17 cellular contexts compared by ENCODE assay signal in the genomic region with DNA sequence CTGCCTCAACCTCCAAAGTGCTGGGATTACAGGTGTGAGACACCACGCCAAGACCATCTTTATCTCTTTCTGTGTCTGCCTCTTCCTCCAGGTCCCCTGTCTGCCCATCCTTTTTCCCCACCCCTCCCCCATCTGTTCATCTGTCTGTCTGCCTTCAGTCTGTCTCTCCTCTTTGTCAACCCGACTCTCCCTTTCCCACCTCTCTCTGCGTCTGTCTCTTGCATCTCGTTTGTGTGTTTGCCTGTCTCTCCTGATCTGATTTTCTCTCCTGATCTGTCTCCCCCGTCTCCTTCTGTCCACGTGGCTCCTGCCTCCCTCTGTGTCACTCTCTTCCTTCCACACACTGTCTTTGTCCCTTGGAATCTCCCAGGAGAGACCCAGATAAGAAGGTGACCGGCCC. TPM values are rescaled to one million over a fixed set of nuclear protein-coding genes. Genes with fewer than 3 reads are reported as not detected.
DNase-seq lines count a peak whose midpoint lies in the region; ATAC-seq lines count a peak whose summit lies in the region.
"Had no signal": no experiment of that assay in that cellular context is flagged by ENCODE, and none has a peak within 500 bp of the region (broad histone marks: within the 10 kb centered on the region; RNA-seq: fewer than 3 reads in every experiment).

No MANE protein-coding gene starts in this region.

- DNase-seq in stimulated activated naive CD8-positive, alpha-beta T cell treated with anti-CD3 and anti-CD28 coated beads, Interleukin-15, Interleukin-2, amounts not matched to agents 100 U/mL and 50 U/mL, for 24 hours = no peak
- DNase-seq in activated T-helper 1 cell treated with anti-CD3 and anti-CD28 coated beads, Interleukin-12 subunit alpha, Interleukin-12 subunit beta, Interleukin-2, Interleukin-4 antibody, amounts not matched to agents 30 ng/mL and 10 ng/mL and 1 ng/mL, durations not matched to agents 14 hours and 24 hours and 36 hours (ENCODE audit: low spot score) = no peak
- DNase-seq in naive B cell (no peak), NCI-H526 (lab: John Stamatoyannopoulos, UW) (no peak)
- DNase-seq: activated gamma-delta T cell; aorta; Caco-2; effector memory CD8-positive, alpha-beta T cell; EL; NCI-H187 treated with DMSO at 0.1 percent for 48 hours; occipital lobe; RPMI8226 had no signal

- no peak for ATAC-seq in stimulated activated naive CD8-positive, alpha-beta T cell treated with anti-CD3 and anti-CD28 coated beads, Interleukin-15, Interleukin-2, amounts not matched to agents 100 U/mL and 50 U/mL, for 24 hours
- ATAC-seq in naive B cell (ENCODE audit: low read depth in 2 of 2) = no peak
- no peak for ATAC-seq in GM21360 (IDR thresholded peaks at IDR 0.05; ENCODE audit: unreplicated experiment)
- no peak for ATAC-seq in activated CD4-positive, CD25-positive, alpha-beta regulatory T cell treated with anti-CD3 and anti-CD28 coated beads, Interleukin-2, amount 50 U/mL, for 24 hours
- ATAC-seq: effector memory CD8-positive, alpha-beta T cell; left lobe of liver had no signal

- peaks cover 40% of the 10 kb centered on the region for H3K4me1 Mint-ChIP-seq in stimulated activated naive CD8-positive, alpha-beta T cell treated with anti-CD3 and anti-CD28 coated beads, Interleukin-15, Interleukin-2, amounts not matched to agents 100 ng/mL and 50 ng/mL, for 24 hours (ENCODE audit: low read depth)
- H3K4me1 Mint-ChIP-seq in activated T-helper 1 cell treated with anti-CD3 and anti-CD28 coated beads, Interleukin-12 subunit alpha, Interleukin-12 subunit beta, Interleukin-2, Interleukin-4 antibody, amounts not matched to agents 30 ng/mL and 10 ng/mL and 1 ng/mL, durations not matched to agents 14 hours and 24 hours and 36 hours (ENCODE audit: low read depth) = peaks cover 32% of the 10 kb centered on the region
- H3K4me1 Mint-ChIP-seq in naive B cell = peaks cover 36 to 57% (median 52%) of the 10 kb centered on the region in 3 donors

- H3K27me3 Mint-ChIP-seq in stimulated activated naive CD8-positive, alpha-beta T cell treated with anti-CD3 and anti-CD28 coated beads, Interleukin-15, Interleukin-2, amounts not matched to agents 100 ng/mL and 50 ng/mL, for 24 hours = no peaks in the 10 kb centered on the region
- no peaks in the 10 kb centered on the region for H3K27me3 Mint-ChIP-seq in activated T-helper 1 cell treated with anti-CD3 and anti-CD28 coated beads, Interleukin-12 subunit alpha, Interleukin-12 subunit beta, Interleukin-2, Interleukin-4 antibody, amounts not matched to agents 30 ng/mL and 10 ng/mL and 1 ng/mL, durations not matched to agents 14 hours and 24 hours and 36 hours (ENCODE audit: insufficient read depth)
- no peaks in the 10 kb centered on the region for H3K27me3 Mint-ChIP-seq in naive B cell
- H3K27me3 Mint-ChIP-seq: effector memory CD8-positive, alpha-beta T cell had no signal

- no peak overlapping the region for H3K4me3 Mint-ChIP-seq in stimulated activated naive CD8-positive, alpha-beta T cell treated with anti-CD3 and anti-CD28 coated beads, Interleukin-15, Interleukin-2, amounts not matched to agents 100 ng/mL and 50 ng/mL, for 24 hours
- no peak overlapping the region for H3K4me3 Mint-ChIP-seq in activated T-helper 1 cell treated with anti-CD3 and anti-CD28 coated beads, Interleukin-12 subunit alpha, Interleukin-12 subunit beta, Interleukin-2, Interleukin-4 antibody, amounts not matched to agents 30 ng/mL and 10 ng/mL and 1 ng/mL, durations not matched to agents 14 hours and 24 hours and 36 hours
- H3K4me3 Mint-ChIP-seq in naive B cell = peak overlapping the region in 2 of 8 donors; percentile 15 to 47

- H3K27ac Mint-ChIP-seq in stimulated activated naive CD8-positive, alpha-beta T cell treated with anti-CD3 and anti-CD28 coated beads, Interleukin-15, Interleukin-2, amounts not matched to agents 100 ng/mL and 50 ng/mL, for 24 hours = peak overlapping the region; percentile 74
- peak overlapping the region; percentile 27 for H3K27ac Mint-ChIP-seq in activated T-helper 1 cell treated with anti-CD3 and anti-CD28 coated beads, Interleukin-12 subunit alpha, Interleukin-12 subunit beta, Interleukin-2, Interleukin-4 antibody, amounts not matched to agents 30 ng/mL and 10 ng/mL and 1 ng/mL, durations not matched to agents 14 hours and 24 hours and 36 hours
- H3K27ac Mint-ChIP-seq in naive B cell = peak overlapping the region in 5 of 6 donors; percentile 58 to 97 (median 91)

- intact Hi-C loops in activated T-helper 1 cell treated with anti-CD3 and anti-CD28 coated beads, Interleukin-12 subunit alpha, Interleukin-12 subunit beta, Interleukin-2, Interleukin-4 antibody, amounts not matched to agents 30 ng/mL and 10 ng/mL and 1 ng/mL, durations not matched to agents 14 hours and 24 hours and 36 hours (cut with micrococcal nuclease) = no loop called here

- no peaks in the 10 kb centered on the region for H3K9me3 Mint-ChIP-seq in stimulated activated naive CD8-positive, alpha-beta T cell treated with anti-CD3 and anti-CD28 coated beads, Interleukin-15, Interleukin-2, amounts not matched to agents 100 ng/mL and 50 ng/mL, for 24 hours
- no peaks in the 10 kb centered on the region for H3K9me3 Mint-ChIP-seq in activated T-helper 1 cell treated with anti-CD3 and anti-CD28 coated beads, Interleukin-12 subunit alpha, Interleukin-12 subunit beta, Interleukin-2, Interleukin-4 antibody, amounts not matched to agents 30 ng/mL and 10 ng/mL and 1 ng/mL, durations not matched to agents 14 hours and 24 hours and 36 hours
- no peaks in the 10 kb centered on the region for H3K9me3 Mint-ChIP-seq in naive B cell
- H3K9me3 Mint-ChIP-seq: effector memory CD8-positive, alpha-beta T cell had no signal

- H3K36me3 Mint-ChIP-seq in stimulated activated naive CD8-positive, alpha-beta T cell treated with anti-CD3 and anti-CD28 coated beads, Interleukin-15, Interleukin-2, amounts not matched to agents 100 ng/mL and 50 ng/mL, for 24 hours (ENCODE audit: low read depth) = peaks cover 36% of the 10 kb centered on the region
- peaks cover 30% of the 10 kb centered on the region for H3K36me3 Mint-ChIP-seq in activated T-helper 1 cell treated with anti-CD3 and anti-CD28 coated beads, Interleukin-12 subunit alpha, Interleukin-12 subunit beta, Interleukin-2, Interleukin-4 antibody, amounts not matched to agents 30 ng/mL and 10 ng/mL and 1 ng/mL, durations not matched to agents 14 hours and 24 hours and 36 hours (ENCODE audit: low read depth)
- peaks cover 0 to 9% of the 10 kb centered on the region in 2 donors for H3K36me3 Mint-ChIP-seq in naive B cell

RNA-seq across cellular contexts. Expression of a gene that starts 10.0 kb away (rescaled TPM):
- total RNA-seq in activated T-helper 1 cell treated with anti-CD3 and anti-CD28 coated beads, Interleukin-12 subunit alpha, Interleukin-12 subunit beta, Interleukin-2, Interleukin-4 antibody, amounts not matched to agents 30 ng/mL and 10 ng/mL and 1 ng/mL, durations not matched to agents 14 hours and 24 hours and 36 hours = 234 and 235 TPM in 2 replicates
- polyA plus RNA-seq in naive B cell (ENCODE audit: low read depth in 6 of 6) = 10 to 100 TPM; 51.5 to 87.2 (median 64.3) TPM

RNA-seq across cellular contexts. Expression of a gene that starts 19.0 kb away (rescaled TPM):
- 1.0 and 1.3 TPM in 2 replicates for total RNA-seq in activated T-helper 1 cell treated with anti-CD3 and anti-CD28 coated beads, Interleukin-12 subunit alpha, Interleukin-12 subunit beta, Interleukin-2, Interleukin-4 antibody, amounts not matched to agents 30 ng/mL and 10 ng/mL and 1 ng/mL, durations not matched to agents 14 hours and 24 hours and 36 hours
- polyA plus RNA-seq in naive B cell (ENCODE audit: low read depth in 6 of 6) = 1 to 10 TPM; 1.6 to 3.4 (median 2.4) TPM
- total RNA-seq: cerebellum had no signal

RNA-seq across cellular contexts. Expression of a gene that starts 20.4 kb away (rescaled TPM):
- 3.0 and 4.1 TPM in 2 replicates for total RNA-seq in activated T-helper 1 cell treated with anti-CD3 and anti-CD28 coated beads, Interleukin-12 subunit alpha, Interleukin-12 subunit beta, Interleukin-2, Interleukin-4 antibody, amounts not matched to agents 30 ng/mL and 10 ng/mL and 1 ng/mL, durations not matched to agents 14 hours and 24 hours and 36 hours
- polyA plus RNA-seq in naive B cell (ENCODE audit: low read depth in 6 of 6) = under 1 TPM in 3 of 6 donors, not detected in 3; 0.28 to 0.58 (median 0.47) TPM

RNA-seq across cellular contexts. Expression of a gene that starts 49.4 kb away (rescaled TPM):
- 16.8 and 17.2 TPM in 2 replicates for total RNA-seq in activated T-helper 1 cell treated with anti-CD3 and anti-CD28 coated beads, Interleukin-12 subunit alpha, Interleukin-12 subunit beta, Interleukin-2, Interleukin-4 antibody, amounts not matched to agents 30 ng/mL and 10 ng/mL and 1 ng/mL, durations not matched to agents 14 hours and 24 hours and 36 hours
- polyA plus RNA-seq in naive B cell (ENCODE audit: low read depth in 6 of 6) = 100 to 1,000 TPM in 1 of 6 donors, 10 to 100 TPM in 5; 26.6 to 110 (median 82.1) TPM

Comparison
In these comparisons a context has a peak if more than half of its experiments do, and no peak if none do; other contexts are left out.
1. H3K27ac Mint-ChIP-seq: peak in every context shown above with its lines; median percentile 91 in naive B cell; 74 in stimulated activated naive CD8-positive, alpha-beta T cell treated with anti-CD3 and anti-CD28 coated beads, Interleukin-15, Interleukin-2, amounts not matched to agents 100 ng/mL and 50 ng/mL, for 24 hours; 27 in activated T-helper 1 cell treated with anti-CD3 and anti-CD28 coated beads, Interleukin-12 subunit alpha, Interleukin-12 subunit beta, Interleukin-2, Interleukin-4 antibody, amounts not matched to agents 30 ng/mL and 10 ng/mL and 1 ng/mL, durations not matched to agents 14 hours and 24 hours and 36 hours.